Comparison of ENCODE assay signal across 16 cellular contexts in genomic region chr1:57357462-57357861, GRCh38.
A peak's percentile ranks its signal among the peaks of the same experiment; 100 is the strongest.
DNase-seq lines count a peak whose midpoint lies in the region; TF ChIP-seq lines count a peak whose summit lies in the region.
"Had no signal": no experiment of that assay in that cellular context is flagged by ENCODE, and none has a peak within 500 bp of the region (broad histone marks: within the 10 kb centered on the region; RNA-seq: fewer than 3 reads in every experiment).

No MANE protein-coding gene starts in this region.

- H3K4me3 ChIP-seq in OCI-LY3 (ENCODE audit: low read length) (no peak overlapping the region), endodermal cell (ENCODE audit: low read length) (no peak overlapping the region), neural progenitor cell (no peak overlapping the region), coronary artery (no peak overlapping the region)
- H3K4me3 ChIP-seq: GM23248, HAP-1 had no signal

- H3F3A ChIP-seq in neural progenitor cell (ENCODE audit: low read depth): peaks cover 9% of the 10 kb centered on the region

- H3K27me3 ChIP-seq in OCI-LY3 (ENCODE audit: low read depth, low read length) (no peaks in the 10 kb centered on the region), endodermal cell (ENCODE audit: control insufficient read depth, insufficient read depth, low read length, poor library complexity, severe bottlenecking) (no peaks in the 10 kb centered on the region), neural progenitor cell (no peaks in the 10 kb centered on the region)

- TF ChIP-seq CTCF in OCI-LY3 (IDR thresholded peaks at IDR 0.05; ENCODE audit: low read depth, low read length): no peak
- no peak for TF ChIP-seq CTCF in endodermal cell (conservative IDR thresholded peaks at IDR 0.05)
- no peak for TF ChIP-seq CTCF in neural progenitor cell (IDR thresholded peaks at IDR 0.05)
- no peak for TF ChIP-seq CTCF in coronary artery (IDR thresholded peaks at IDR 0.05)

- H3K9me3 Mint-ChIP-seq in endodermal cell (peaks cover 12% of the 10 kb centered on the region), neural progenitor cell (peaks cover 12% of the 10 kb centered on the region)

- H3K36me3 Mint-ChIP-seq in endodermal cell (ENCODE audit: low read depth) (peaks cover 3% of the 10 kb centered on the region), neural progenitor cell (peaks cover 1% of the 10 kb centered on the region)
- H3K36me3 Mint-ChIP-seq: CD8-positive, alpha-beta memory T cell had no signal

- H3K9ac ChIP-seq in OCI-LY3 (ENCODE audit: low read length) (no peak overlapping the region), endodermal cell (ENCODE audit: extremely low read depth, low read length, poor library complexity, severe bottlenecking) (no peak overlapping the region), neural progenitor cell (no peak overlapping the region)
- H3K9ac ChIP-seq: GM23248 had no signal

- H2AFZ ChIP-seq in OCI-LY3 (ENCODE audit: low read depth, low read length): no peak overlapping the region
- no peak overlapping the region for H2AFZ ChIP-seq in neural progenitor cell (replicated peaks)
- H2AFZ ChIP-seq: GM23248 had no signal

- DNase-seq in NCI-H82 (lab: John Stamatoyannopoulos, UW): peak; percentile 69
- DNase-seq in NCI-H82 treated with DMSO at 0.1 percent for 48 hours (lab: John Stamatoyannopoulos, UW; ENCODE audit: unreplicated experiment): no peak
- DNase-seq in endodermal cell: no peak
- peak; percentile 21 for DNase-seq in neural progenitor cell (ENCODE audit: low spot score)
- no peak for DNase-seq in glomerular visceral epithelial cell (ENCODE audit: extremely low spot score)
- no peak for DNase-seq in coronary artery (ENCODE audit: low spot score)
- DNase-seq in SHP77 treated with DMSO at 0.1 percent for 48 hours (lab: John Stamatoyannopoulos, UW): no peak
- DNase-seq: Caco-2; CD8-positive, alpha-beta memory T cell; DMS53; GF-D8; GM23248; IMR-90 had no signal

- WGBS in endodermal cell (ENCODE audit: insufficient coverage in 1 of 2, insufficient read length in 1 of 2), 2 experiments: 44 to 57% methylated on average over 1 to 3 of the region's 3 CpGs

- H3K79me2 ChIP-seq in OCI-LY3 (ENCODE audit: low read length): no peaks in the 10 kb centered on the region
- no peaks in the 10 kb centered on the region for H3K79me2 ChIP-seq in neural progenitor cell (ENCODE audit: low read depth)

- no peak overlapping the region; the same call in 1 of the 2 replicates for H3K4me2 ChIP-seq in OCI-LY3 (ENCODE audit: low read length)
- peak overlapping the region; percentile 10 for H3K4me2 ChIP-seq in neural progenitor cell

- H3K27me3 Mint-ChIP-seq in endodermal cell (ENCODE audit: insufficient read depth) (no peaks in the 10 kb centered on the region), neural progenitor cell (ENCODE audit: insufficient read depth, low read depth) (no peaks in the 10 kb centered on the region)

- H3K27ac Mint-ChIP-seq in endodermal cell: peak overlapping the region; percentile 56
- H3K27ac Mint-ChIP-seq in neural progenitor cell: no peak overlapping the region

- H4K20me1 ChIP-seq in OCI-LY3 (ENCODE audit: insufficient read depth, low read length) (no peaks in the 10 kb centered on the region), neural progenitor cell (ENCODE audit: low read depth) (no peaks in the 10 kb centered on the region)

- H3K27ac ChIP-seq in OCI-LY3 (ENCODE audit: low read length) (peak overlapping the region; percentile 41; the same call in 1 of the 2 replicates), endodermal cell (ENCODE audit: low read depth, low read length) (no peak overlapping the region), neural progenitor cell (no peak overlapping the region), coronary artery (no peak overlapping the region)
- H3K27ac ChIP-seq: 22Rv1, GM23248 had no signal

- peaks cover 11% of the 10 kb centered on the region; the same call in 1 of the 2 replicates for H3K4me1 ChIP-seq in OCI-LY3 (ENCODE audit: low read length)
- no peaks in the 10 kb centered on the region for H3K4me1 ChIP-seq in endodermal cell (ENCODE audit: control insufficient read depth, insufficient read depth, low read length)
- H3K4me1 ChIP-seq in neural progenitor cell: peaks cover 21% of the 10 kb centered on the region
- H3K4me1 ChIP-seq: Caco-2, HAP-1 had no signal

- peaks cover 26% of the 10 kb centered on the region for H3K4me1 Mint-ChIP-seq in endodermal cell
- H3K4me1 Mint-ChIP-seq in neural progenitor cell: peaks cover 1% of the 10 kb centered on the region

- H3K9me3 ChIP-seq in OCI-LY3 (ENCODE audit: insufficient read depth, low read length) (0 out of 2 replicates have a peak, but pooled peaks cover 13% of the 10 kb centered on the region), endodermal cell (ENCODE audit: control insufficient read depth, low read length) (peaks cover 4% of the 10 kb centered on the region), neural progenitor cell (ENCODE audit: low read depth) (peaks cover 5% of the 10 kb centered on the region)
- H3K9me3 ChIP-seq: Caco-2, HAP-1 had no signal

- H3K4me3 Mint-ChIP-seq in endodermal cell (peak overlapping the region; percentile 2), neural progenitor cell (no peak overlapping the region)
- H3K4me3 Mint-ChIP-seq: CD8-positive, alpha-beta memory T cell had no signal

- H3K36me3 ChIP-seq in OCI-LY3 (replicated peaks; ENCODE audit: low read depth, low read length): peaks cover 8% of the 10 kb centered on the region
- no peaks in the 10 kb centered on the region for H3K36me3 ChIP-seq in endodermal cell (ENCODE audit: control insufficient read depth, insufficient read depth, low read length)
- no peaks in the 10 kb centered on the region for H3K36me3 ChIP-seq in neural progenitor cell
- H3K36me3 ChIP-seq: HAP-1 had no signal

Comparison
In these comparisons a context has a peak if more than half of its experiments do, and no peak if none do; other contexts are left out.
1. DNase-seq: peak in NCI-H82 (single experiment) and neural progenitor cell (single experiment); none in NCI-H82 treated with DMSO at 0.1 percent for 48 hours (single experiment), endodermal cell (single experiment), glomerular visceral epithelial cell (single experiment), coronary artery (single experiment) and SHP77 treated with DMSO at 0.1 percent for 48 hours (single experiment).